Comparison of ENCODE assay signal across 1 cellular context in genomic region chr7:18425227-18425626, GRCh38.
TF ChIP-seq lines count a peak whose summit lies in the region.

No MANE protein-coding gene starts in this region.

TF ChIP-seq in neural cell, 6 proteins besides CTCF, POLR2A, EP300 and RAD21 (continued from another document):
- TF ChIP-seq REST (IDR thresholded peaks at IDR 0.05; ENCODE audit: borderline replicate concordance) = peak; percentile 43
- no peak for TF ChIP-seq MXI1 (conservative IDR thresholded peaks at IDR 0.05; ENCODE audit: poor library complexity, severe bottlenecking)
